1 cellular context compared by ENCODE assay signal in genomic region chr2:235802542-235802941, GRCh38.
TF ChIP-seq lines count a peak whose summit lies in the region.

No MANE protein-coding gene starts in this region.

TF ChIP-seq in HepG2, 621 proteins besides CTCF, POLR2A, EP300 and RAD21 (continued from another document):
- TF ChIP-seq PHB2 (IDR thresholded peaks at IDR 0.05; ENCODE audit: partially characterized antibody): peak; percentile 64
- no peak for TF ChIP-seq ZNF691 (CRISPR knock-in tag; IDR thresholded peaks at IDR 0.05; ENCODE audit: borderline replicate concordance, low read depth)
- 0 out of 2 replicates have a peak, but pooled peaks have one; percentile 25 for TF ChIP-seq NONO (IDR thresholded peaks at IDR 0.05)
- no peak for TF ChIP-seq NONO (CRISPR knock-in tag; conservative IDR thresholded peaks at IDR 0.05)
- TF ChIP-seq ZNF784 (CRISPR knock-in tag; IDR thresholded peaks at IDR 0.05; ENCODE audit: borderline replicate concordance): no peak
- TF ChIP-seq ZNF672 (CRISPR knock-in tag; IDR thresholded peaks at IDR 0.05): no peak
- 0 out of 2 replicates have a peak, but pooled peaks have one; percentile 40 for TF ChIP-seq ZNF318 (CRISPR knock-in tag; IDR thresholded peaks at IDR 0.05)
- TF ChIP-seq RAD51 (IDR thresholded peaks at IDR 0.05; ENCODE audit: borderline replicate concordance): peak; percentile 21; the same call in 1 of the 2 replicates
- no peak for TF ChIP-seq ZNF790 (CRISPR knock-in tag; IDR thresholded peaks at IDR 0.05; ENCODE audit: borderline replicate concordance)
- no peak for TF ChIP-seq ZNF414 (CRISPR knock-in tag; IDR thresholded peaks at IDR 0.05)
- TF ChIP-seq ZNF207 (IDR thresholded peaks at IDR 0.05; ENCODE audit: borderline replicate concordance): no peak
- TF ChIP-seq ZNF839 (CRISPR knock-in tag; IDR thresholded peaks at IDR 0.05; ENCODE audit: borderline replicate concordance): no peak
- TF ChIP-seq SIN3B (IDR thresholded peaks at IDR 0.05; ENCODE audit: low read length): no peak
- TF ChIP-seq ZNF614 (CRISPR knock-in tag; IDR thresholded peaks at IDR 0.05; ENCODE audit: borderline replicate concordance): no peak
- no peak for TF ChIP-seq MAF1 (CRISPR knock-in tag; IDR thresholded peaks at IDR 0.05; ENCODE audit: borderline replicate concordance)
- no peak for TF ChIP-seq MXD4 (CRISPR knock-in tag; IDR thresholded peaks at IDR 0.05)
- TF ChIP-seq ZNF782 (CRISPR knock-in tag; IDR thresholded peaks at IDR 0.05; ENCODE audit: borderline replicate concordance): 0 out of 2 replicates have a peak, but pooled peaks have one; percentile 50
- peak; percentile 87 for TF ChIP-seq CREB1 (IDR thresholded peaks at IDR 0.05)
- TF ChIP-seq CREB1 (CRISPR knock-in tag; IDR thresholded peaks at IDR 0.05): no peak
- peak; percentile 53; the same call in 1 of the 2 replicates for TF ChIP-seq IKZF1 (IDR thresholded peaks at IDR 0.05)
- no peak for TF ChIP-seq HNF1B (CRISPR knock-in tag; IDR thresholded peaks at IDR 0.05)
- no peak for TF ChIP-seq ZNF713 (CRISPR knock-in tag; IDR thresholded peaks at IDR 0.05)
